Comparison of ENCODE assay signal across 10 cellular contexts in the genomic region with DNA sequence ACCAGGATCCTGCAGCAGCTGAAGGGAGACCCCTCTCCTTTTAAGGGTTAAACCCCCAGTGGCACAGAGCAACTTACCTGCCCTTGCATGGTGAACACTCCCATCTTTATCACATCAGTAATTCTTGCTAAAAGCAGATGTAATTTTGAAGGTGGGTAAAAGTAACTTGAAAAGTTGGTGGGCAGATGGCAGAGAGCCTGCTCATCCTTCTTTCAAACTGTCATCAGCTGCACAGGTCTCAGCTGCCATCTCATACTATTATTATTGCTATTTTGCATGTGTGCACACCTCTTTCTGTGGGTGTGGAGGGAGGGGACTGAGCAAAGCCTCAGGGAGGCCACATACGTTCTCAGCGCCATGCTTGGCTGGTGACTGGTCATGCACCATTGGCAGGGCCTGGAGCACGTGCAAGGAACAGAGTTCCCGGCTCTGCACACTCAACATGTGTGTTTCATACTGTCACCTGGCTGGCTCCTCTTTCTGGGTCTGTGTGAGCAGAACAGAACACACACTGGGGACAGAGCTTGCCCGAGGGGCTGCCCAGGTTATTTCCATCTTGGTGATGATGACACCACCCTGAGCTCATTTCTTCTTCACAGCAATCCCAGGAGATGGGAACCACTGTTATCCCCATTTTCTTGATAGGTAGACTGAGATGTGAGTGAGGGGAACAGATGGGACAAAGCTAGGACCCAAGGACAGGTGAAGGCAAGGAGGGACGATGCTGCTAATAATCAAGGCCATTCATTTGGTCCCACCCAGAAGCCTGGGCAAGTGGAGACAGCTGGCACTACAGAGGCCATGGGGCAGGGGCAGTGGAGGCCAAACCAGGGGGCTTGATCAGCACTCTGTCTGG.
A peak's percentile ranks its signal among the peaks of the same experiment; 100 is the strongest.
DNase-seq lines count a peak whose midpoint lies in the region; ATAC-seq lines count a peak whose summit lies in the region.
"Had no signal": no experiment of that assay in that cellular context is flagged by ENCODE, and none has a peak within 500 bp of the region (broad histone marks: within the 10 kb centered on the region; RNA-seq: fewer than 3 reads in every experiment).

No MANE protein-coding gene starts in this region.

- ATAC-seq in activated CD4-positive, CD25-positive, alpha-beta regulatory T cell treated with anti-CD3 and anti-CD28 coated beads, Interleukin-2, amount 50 U/mL, for 24 hours, result peak; percentile 41 to 82
- ATAC-seq in HG02571 (IDR thresholded peaks at IDR 0.05; ENCODE audit: unreplicated experiment), result peak; percentile 70
- ATAC-seq in HG03571 (IDR thresholded peaks at IDR 0.05; ENCODE audit: unreplicated experiment), result peak; percentile 79
- peak; percentile 89 for ATAC-seq in stimulated activated naive B cell treated with anti-CD40 and anti-IgM and Interleukin-4, amounts not matched to agents 10 μg/mL and 1 μg/mL and 100 μg/mL, for 72 hours (replicated peaks)
- ATAC-seq: PC-3 had no signal

- peaks cover 0 to 4% of the 10 kb centered on the region in 2 donors for H3K9me3 Mint-ChIP-seq in stimulated activated naive B cell treated with anti-CD40 and anti-IgM and Interleukin-4, amounts not matched to agents 10 μg/mL and 1 μg/mL and 100 μg/mL, for 72 hours

- H3K27ac Mint-ChIP-seq in stimulated activated naive B cell treated with anti-CD40 and anti-IgM and Interleukin-4, amounts not matched to agents 10 μg/mL and 1 μg/mL and 100 μg/mL, for 72 hours, result peak overlapping the region; percentile 89

- peaks cover under 1 to 8% of the 10 kb centered on the region in 2 donors for H3K36me3 Mint-ChIP-seq in stimulated activated naive B cell treated with anti-CD40 and anti-IgM and Interleukin-4, amounts not matched to agents 10 μg/mL and 1 μg/mL and 100 μg/mL, for 72 hours

- no peak for DNase-seq in activated CD4-positive, CD25-positive, alpha-beta regulatory T cell treated with anti-CD3 and anti-CD28 coated beads, Interleukin-2, amount 50 U/mL, for 72 hours
- peak; percentile 83 for DNase-seq in stimulated activated naive B cell treated with anti-CD40 and anti-IgM and Interleukin-4, amounts not matched to agents 10 μg/mL and 1 μg/mL and 100 μg/mL, for 72 hours
- no peak for DNase-seq in OCI-M2 (lab: John Stamatoyannopoulos, UW; ENCODE audit: unreplicated experiment)
- DNase-seq in anterior cingulate cortex (lab: John Stamatoyannopoulos, UW), result no peak
- no peak for DNase-seq in NCI-H524 treated with DMSO at 0.1 percent for 48 hours (lab: John Stamatoyannopoulos, UW)
- DNase-seq: mesendoderm, PC-3 had no signal

- H3K4me3 Mint-ChIP-seq in stimulated activated naive B cell treated with anti-CD40 and anti-IgM and Interleukin-4, amounts not matched to agents 10 μg/mL and 1 μg/mL and 100 μg/mL, for 72 hours, result peak overlapping the region; percentile 46 to 47

- H3K4me1 Mint-ChIP-seq in stimulated activated naive B cell treated with anti-CD40 and anti-IgM and Interleukin-4, amounts not matched to agents 10 μg/mL and 1 μg/mL and 100 μg/mL, for 72 hours, result peaks cover 47 to 82% of the 10 kb centered on the region in 2 donors

- no peaks in the 10 kb centered on the region for H3K27me3 Mint-ChIP-seq in stimulated activated naive B cell treated with anti-CD40 and anti-IgM and Interleukin-4, amounts not matched to agents 10 μg/mL and 1 μg/mL and 100 μg/mL, for 72 hours
